In genomic region chr19:50331187-50332013, GRCh38 we compare ENCODE assay signal across 9 cellular contexts. TPM values are rescaled to one million over a fixed set of nuclear protein-coding genes. Genes with fewer than 3 reads are reported as not detected.
DNase-seq lines count a peak whose midpoint lies in the region; ATAC-seq and TF ChIP-seq lines count a peak whose summit lies in the region.
"Had no signal": no experiment of that assay in that cellular context is flagged by ENCODE, and none has a peak within 500 bp of the region (broad histone marks: within the 10 kb centered on the region; RNA-seq: fewer than 3 reads in every experiment).

No MANE protein-coding gene starts in this region.

- H3K9me3 ChIP-seq in OCI-LY1 (ENCODE audit: low read length) (no peaks in the 10 kb centered on the region), esophagus muscularis mucosa (no peaks in the 10 kb centered on the region), skeletal muscle satellite cell (replicated peaks; ENCODE audit: low read length) (peaks cover 5% of the 10 kb centered on the region)

- no peaks in the 10 kb centered on the region for H4K20me1 ChIP-seq in OCI-LY1 (ENCODE audit: insufficient read depth, low read length)

- H3K79me2 ChIP-seq in OCI-LY1 (ENCODE audit: insufficient read depth, low read length): no peaks in the 10 kb centered on the region

- H3K27me3 ChIP-seq in OCI-LY1 (ENCODE audit: insufficient read depth, low read length) (peaks cover 8% of the 10 kb centered on the region), esophagus muscularis mucosa (peaks cover 0 to 88% (median 46%) of the 10 kb centered on the region in 4 donors), skeletal muscle satellite cell (ENCODE audit: control insufficient read depth, insufficient read depth, low read length) (peaks cover 48% of the 10 kb centered on the region)

- H3K36me3 ChIP-seq in OCI-LY1 (ENCODE audit: insufficient read depth, low read length) (peaks cover 21% of the 10 kb centered on the region; the same call in 1 of the 2 replicates), esophagus muscularis mucosa (no peaks in the 10 kb centered on the region), skeletal muscle satellite cell (ENCODE audit: insufficient read depth, low read length) (no peaks in the 10 kb centered on the region)

- 19% methylated on average over 10 of the region's 10 CpGs for WGBS in esophagus muscularis mucosa

- H3K4me1 ChIP-seq in OCI-LY1 (ENCODE audit: insufficient read depth, low read length, severe bottlenecking): peaks cover 70% of the 10 kb centered on the region
- H3K4me1 ChIP-seq in esophagus muscularis mucosa: peaks cover 24 to 70% (median 61%) of the 10 kb centered on the region in 4 donors
- peaks cover 7% of the 10 kb centered on the region for H3K4me1 ChIP-seq in skeletal muscle satellite cell (ENCODE audit: control insufficient read depth, insufficient read depth, low read length)

- ATAC-seq in GM19452 (IDR thresholded peaks at IDR 0.05; ENCODE audit: unreplicated experiment): no peak
- ATAC-seq in HG02885 (IDR thresholded peaks at IDR 0.05; ENCODE audit: poor library complexity, unreplicated experiment): no peak

- intact Hi-C loops in esophagus muscularis mucosa (cut with DNase I): no loop called here

- peak overlapping the region; percentile 87 for H3K4me2 ChIP-seq in OCI-LY1 (ENCODE audit: low read length)
- H3K4me2 ChIP-seq in skeletal muscle satellite cell (ENCODE audit: low read length): peak overlapping the region; percentile 20

- H3K9me2 ChIP-seq in OCI-LY1 (ENCODE audit: low read depth, low read length): no peaks in the 10 kb centered on the region

- peak overlapping the region; percentile 69 for H3K4me3 ChIP-seq in OCI-LY1 (ENCODE audit: low read depth, low read length, poor library complexity, severe bottlenecking)
- H3K4me3 ChIP-seq in esophagus muscularis mucosa: peak overlapping the region; percentile 35 to 66 (median 46)
- H3K4me3 ChIP-seq in skeletal muscle satellite cell (ENCODE audit: low read length): no peak overlapping the region

- H3K9ac ChIP-seq in OCI-LY1 (ENCODE audit: low read length) (peak overlapping the region; percentile 61), skeletal muscle satellite cell (ENCODE audit: low read depth, low read length) (no peak overlapping the region)

- H3K27ac ChIP-seq in OCI-LY1 (ENCODE audit: low read depth, low read length, poor library complexity, severe bottlenecking) (peak overlapping the region; percentile 87), esophagus muscularis mucosa (replicated peaks in 1 of 4) (peak overlapping the region; percentile 26 to 82 (median 62))

- H3F3A ChIP-seq in OCI-LY1 (ENCODE audit: insufficient read depth, low read length): peaks cover 4% of the 10 kb centered on the region; the same call in 1 of the 2 replicates

- no peak overlapping the region for H2AFZ ChIP-seq in OCI-LY1 (ENCODE audit: low read length)

- TF ChIP-seq CTCF in OCI-LY1 (IDR thresholded peaks at IDR 0.05; ENCODE audit: low read length) (no peak), esophagus muscularis mucosa (IDR thresholded peaks at IDR 0.05) (no peak)

- no peak for TF ChIP-seq EP300 in esophagus muscularis mucosa (IDR thresholded peaks at IDR 0.05)

- no peak for TF ChIP-seq POLR2A in esophagus muscularis mucosa (IDR thresholded peaks at IDR 0.05; ENCODE audit: low read depth)

- DNase-seq in NCI-H748 (lab: John Stamatoyannopoulos, UW; ENCODE audit: unreplicated experiment) (peak; percentile 38), NCI-H748 treated with DMSO at 0.1 percent for 48 hours (lab: John Stamatoyannopoulos, UW) (no peak), esophagus muscularis mucosa (ENCODE audit: extremely low spot score) (no peak), hepatic stellate cell (ENCODE audit: low spot score) (no peak)
- DNase-seq: NK-92 treated with Interleukin-12 subunit alpha and Interleukin-12 subunit beta, amount 100 ng/mL, for 24 hours had no signal

RNA-seq across cellular contexts. Expression of gene KCNC3, which starts 2.2 kb away (rescaled TPM):
- total RNA-seq in esophagus muscularis mucosa: under 1 TPM; 0.32 to 0.69 (median 0.37) TPM
- under 0.01 and 0.22 TPM in 2 replicates for total RNA-seq in skeletal muscle satellite cell (2012; rRNA removed)

RNA-seq across cellular contexts. Expression of gene NAPSA, which starts 34.0 kb away (rescaled TPM):
- total RNA-seq in esophagus muscularis mucosa: 1 to 10 TPM in 2 of 4 donors, under 1 TPM in 2; 0.17 to 3.7 (median 0.81) TPM
- 0.22 TPM in 1 of 2 replicates, not detected in the other for total RNA-seq in skeletal muscle satellite cell (2012; rRNA removed)

RNA-seq across cellular contexts. Expression of gene NR1H2, which starts 44.9 kb away (rescaled TPM):
- total RNA-seq in esophagus muscularis mucosa: 100 to 1,000 TPM; 123 to 224 (median 191) TPM
- total RNA-seq in skeletal muscle satellite cell (2012; rRNA removed): 73.0 and 83.7 TPM in 2 replicates

RNA-seq across cellular contexts. Expression of gene POLD1, which starts 52.7 kb away (rescaled TPM):
- 10 to 100 TPM in 3 of 4 donors, 1 to 10 TPM in 1; 8.8 to 18.0 (median 11.6) TPM for total RNA-seq in esophagus muscularis mucosa
- 35.5 and 37.6 TPM in 2 replicates for total RNA-seq in skeletal muscle satellite cell (2012; rRNA removed)
